Comparison of ENCODE assay signal across 17 cellular contexts in the genomic region with DNA sequence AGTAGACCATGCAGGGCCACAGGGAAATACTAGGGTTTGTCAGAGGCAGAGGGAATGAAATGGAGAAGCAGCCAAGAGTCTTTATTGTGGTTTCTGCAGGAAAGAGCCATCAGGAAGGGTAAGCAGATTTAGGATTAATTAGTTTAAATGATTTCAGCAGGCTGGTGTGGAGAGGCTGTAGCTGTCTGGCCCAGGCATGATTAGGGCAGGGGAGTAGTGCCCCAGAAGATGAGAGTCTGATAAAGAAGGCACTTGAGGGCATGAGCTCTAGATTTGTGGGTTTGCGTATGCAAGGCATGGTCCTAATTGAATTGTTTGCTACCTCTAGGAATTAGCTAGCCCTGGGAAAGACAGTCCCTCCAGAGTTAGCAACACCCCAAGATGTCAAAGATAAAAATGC.
DNase-seq lines count a peak whose midpoint lies in the region; TF ChIP-seq lines count a peak whose summit lies in the region.
"Had no signal": no experiment of that assay in that cellular context is flagged by ENCODE, and none has a peak within 500 bp of the region (broad histone marks: within the 10 kb centered on the region; RNA-seq: fewer than 3 reads in every experiment).

No MANE protein-coding gene starts in this region.

- no peaks in the 10 kb centered on the region for H4K20me1 ChIP-seq in BLaER1 treated with 17β-estradiol and CSF1 and Interleukin-3, amounts not matched to agents 10 nM and 100 nM

- H3K4me1 ChIP-seq in BLaER1 treated with 17β-estradiol and CSF1 and Interleukin-3, amounts not matched to agents 10 nM and 100 nM: peaks cover 15 to 33% (median 25%) of the 10 kb centered on the region in 10 experiments

- DNase-seq in NCI-H524 (lab: John Stamatoyannopoulos, UW): peak; percentile 2 to 58
- DNase-seq in NCI-H524 treated with DMSO at 0.1 percent for 48 hours (lab: John Stamatoyannopoulos, UW): no peak
- peak; percentile 98 for DNase-seq in NCI-H82 treated with DMSO at 0.1 percent for 48 hours (lab: John Stamatoyannopoulos, UW; ENCODE audit: unreplicated experiment)
- peak; percentile 86 for DNase-seq in WERI-Rb-1
- DNase-seq in posterior cingulate gyrus: no peak
- DNase-seq in activated CD4-positive, CD25-positive, alpha-beta regulatory T cell treated with anti-CD3 and anti-CD28 coated beads, Interleukin-2, amount 50 U/mL, for 72 hours: no peak
- DNase-seq in COR-L47 (lab: John Stamatoyannopoulos, UW): no peak
- DNase-seq: Calu3; CD4-positive, alpha-beta T cell; CD8-positive, alpha-beta memory T cell; DMS153; DND-41; GM23248; H7 had no signal

- H3K9ac ChIP-seq in BLaER1 treated with 17β-estradiol and CSF1 and Interleukin-3, amounts not matched to agents 10 nM and 100 nM: no peak overlapping the region
- H3K9ac ChIP-seq: GM23248 had no signal

- intact Hi-C loops in posterior cingulate gyrus (cut with DNase I): no loop called here

- no peak overlapping the region for H3K4me3 ChIP-seq in BLaER1 treated with 17β-estradiol and CSF1 and Interleukin-3, amounts not matched to agents 10 nM and 100 nM
- H3K4me3 ChIP-seq in WERI-Rb-1 (ENCODE audit: low read depth, low read length): no peak overlapping the region
- H3K4me3 ChIP-seq: GM23248 had no signal

- TF ChIP-seq CTCF in WERI-Rb-1 (IDR thresholded peaks at IDR 0.05; ENCODE audit: low read depth, low read length): no peak

- H3K4me2 ChIP-seq in BLaER1 treated with 17β-estradiol and CSF1 and Interleukin-3, amounts not matched to agents 10 nM and 100 nM: peak overlapping the region in 6 of 11 experiments; percentile 19 to 43 (median 32); a peak in 7 of 22 replicates

- no peaks in the 10 kb centered on the region for H3K27me3 ChIP-seq in BLaER1 treated with 17β-estradiol and CSF1 and Interleukin-3, amounts not matched to agents 10 nM and 100 nM
- no peaks in the 10 kb centered on the region for H3K27me3 ChIP-seq in WERI-Rb-1 (ENCODE audit: insufficient read depth, low read depth, severe bottlenecking)

- no peaks in the 10 kb centered on the region; a peak in 1 of 22 replicates for H3K9me3 ChIP-seq in BLaER1 treated with 17β-estradiol and CSF1 and Interleukin-3, amounts not matched to agents 10 nM and 100 nM (replicated peaks in 1 of 11)
- H3K9me3 ChIP-seq in WERI-Rb-1 (ENCODE audit: severe bottlenecking): peaks cover 2% of the 10 kb centered on the region

- H3K36me3 ChIP-seq in BLaER1 treated with 17β-estradiol and CSF1 and Interleukin-3, amounts not matched to agents 10 nM and 100 nM: no peaks in the 10 kb centered on the region
- no peaks in the 10 kb centered on the region for H3K36me3 ChIP-seq in WERI-Rb-1

- H3K27ac ChIP-seq in BLaER1 treated with 17β-estradiol and CSF1 and Interleukin-3, amounts not matched to agents 10 nM and 100 nM: no peak overlapping the region
- peak overlapping the region; percentile 75 for H3K27ac ChIP-seq in WERI-Rb-1
- H3K27ac ChIP-seq: 22Rv1, C4-2B, GM23248 had no signal

Comparison
In these comparisons a context has a peak if more than half of its experiments do, and no peak if none do; other contexts are left out.
1. DNase-seq: peak in NCI-H524 (2 of 2), NCI-H82 treated with DMSO at 0.1 percent for 48 hours (single experiment) and WERI-Rb-1 (single experiment); none in NCI-H524 treated with DMSO at 0.1 percent for 48 hours (single experiment), posterior cingulate gyrus (0 of 10), activated CD4-positive, CD25-positive, alpha-beta regulatory T cell treated with anti-CD3 and anti-CD28 coated beads, Interleukin-2, amount 50 U/mL, for 72 hours (single experiment) and COR-L47 (single experiment).